8 cellular contexts compared by ENCODE assay signal in the genomic region with DNA sequence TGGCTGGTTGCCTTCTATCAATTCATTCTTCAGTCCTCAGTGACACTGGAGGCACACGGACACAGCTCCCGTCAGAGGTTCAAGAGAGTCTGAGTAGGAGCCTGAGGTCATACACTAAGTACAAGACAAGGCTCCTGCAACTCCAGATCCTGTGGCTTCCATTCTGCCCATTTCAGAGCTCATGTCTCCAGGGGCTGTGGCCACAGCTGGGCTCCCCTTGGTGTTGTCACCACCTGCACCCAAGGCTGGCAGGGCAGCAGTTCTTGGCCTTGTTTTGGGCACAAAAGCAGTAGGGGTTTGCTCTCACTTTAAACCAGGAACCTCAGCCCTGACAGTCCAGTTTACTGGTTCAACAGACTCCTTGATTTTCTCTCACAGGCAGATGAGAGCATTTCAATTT.
"Had no signal": no experiment of that assay in that cellular context is flagged by ENCODE, and none has a peak within 500 bp of the region (broad histone marks: within the 10 kb centered on the region; RNA-seq: fewer than 3 reads in every experiment).

No MANE protein-coding gene starts in this region.

- DNase-seq: GDM1, GF-D8 had no signal

- H3K4me3 ChIP-seq: GM12878 had no signal

- FAIRE-seq: G401.6, GM12878, GM12891, GM12892, GM18507, GM19239 had no signal
